ENCODE assay signal across 17 cellular contexts in the genomic region with DNA sequence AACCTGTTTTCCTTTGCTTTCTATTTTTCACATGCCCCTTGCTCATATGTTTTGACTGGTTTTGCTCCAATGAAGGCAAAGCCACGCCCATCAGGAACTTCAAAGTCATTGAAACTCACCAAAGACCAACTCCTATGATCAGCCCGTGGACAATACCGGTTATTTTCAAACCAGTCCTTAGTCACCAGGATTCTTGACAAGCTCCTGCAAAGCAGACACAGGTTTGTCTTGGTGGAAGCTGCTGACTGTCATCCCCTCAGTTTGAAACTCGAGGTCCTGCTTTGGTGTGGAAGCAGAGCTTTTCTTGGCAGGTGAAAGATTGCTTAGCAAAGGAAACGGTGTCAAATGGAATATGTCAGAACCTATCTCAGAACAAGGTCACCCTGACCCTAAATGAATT.
DNase-seq lines count a peak whose midpoint lies in the region; ATAC-seq and TF ChIP-seq lines count a peak whose summit lies in the region.
"Had no signal": no experiment of that assay in that cellular context is flagged by ENCODE, and none has a peak within 500 bp of the region (broad histone marks: within the 10 kb centered on the region; RNA-seq: fewer than 3 reads in every experiment).

No MANE protein-coding gene starts in this region.

- no peak for TF ChIP-seq EP300 in ovary (IDR thresholded peaks at IDR 0.05)

- 5 to 17% (median 7%) methylated on average over 5 of the region's 5 CpGs for WGBS in ovary, 3 donors

- no peaks in the 10 kb centered on the region for H3K9me3 ChIP-seq in ovary
- H3K9me3 ChIP-seq in vagina, result no peaks in the 10 kb centered on the region
- H3K9me3 ChIP-seq: A549 had no signal

- ATAC-seq in Right ventricle myocardium superior (ENCODE audit: poor library complexity), result peak; percentile 25
- no peak for ATAC-seq in left ventricle myocardium superior
- ATAC-seq: A549, GM12878 had no signal

- H3K27me3 Mint-ChIP-seq in activated T-helper 2 cell treated with anti-CD3 and anti-CD28 coated beads, Interferon-gamma antibody, Interleukin-2, Interleukin-4, amounts not matched to agents 10 μg/mL and 5 μg/mL and 100 μg/mL, durations not matched to agents 14 hours and 24 hours and 36 hours (ENCODE audit: low read depth), result no peaks in the 10 kb centered on the region
- H3K27me3 Mint-ChIP-seq in CD14-positive monocyte (ENCODE audit: low read depth in 3 of 3), result no peaks in the 10 kb centered on the region
- H3K27me3 Mint-ChIP-seq: CD4-positive, alpha-beta memory T cell had no signal

- no peaks in the 10 kb centered on the region for H3K36me3 ChIP-seq in ovary
- H3K36me3 ChIP-seq in vagina, result no peaks in the 10 kb centered on the region

- no peak overlapping the region for H3K27ac Mint-ChIP-seq in activated T-helper 2 cell treated with anti-CD3 and anti-CD28 coated beads, Interferon-gamma antibody, Interleukin-2, Interleukin-4, amounts not matched to agents 10 μg/mL and 5 μg/mL and 100 μg/mL, durations not matched to agents 14 hours and 24 hours and 36 hours
- no peak overlapping the region for H3K27ac Mint-ChIP-seq in CD14-positive monocyte
- H3K27ac Mint-ChIP-seq: CD4-positive, alpha-beta memory T cell had no signal

- intact Hi-C loops in Right ventricle myocardium superior (cut with DNase I) (no loop called here), left ventricle myocardium superior (cut with micrococcal nuclease) (no loop called here), ovary (cut with DNase I) (no loop called here), vagina (cut with DNase I) (no loop called here), CD14-positive monocyte (cut with micrococcal nuclease) (no loop called here)
- intact Hi-C loops in activated T-helper 2 cell treated with anti-CD3 and anti-CD28 coated beads, Interferon-gamma antibody, Interleukin-2, Interleukin-4, amounts not matched to agents 10 μg/mL and 5 μg/mL and 100 μg/mL, durations not matched to agents 14 hours and 24 hours and 36 hours (cut with micrococcal nuclease), result no loop called here

- H3K4me1 ChIP-seq in ovary (ENCODE audit: insufficient read depth) (no peaks in the 10 kb centered on the region), vagina (peaks cover 12% of the 10 kb centered on the region)
- H3K4me1 ChIP-seq: A549 had no signal

- TF ChIP-seq POLR2A in ovary (IDR thresholded peaks at IDR 0.05), result no peak
- TF ChIP-seq POLR2A in vagina (IDR thresholded peaks at IDR 0.05), result no peak

- H3K36me3 Mint-ChIP-seq in activated T-helper 2 cell treated with anti-CD3 and anti-CD28 coated beads, Interferon-gamma antibody, Interleukin-2, Interleukin-4, amounts not matched to agents 10 μg/mL and 5 μg/mL and 100 μg/mL, durations not matched to agents 14 hours and 24 hours and 36 hours (ENCODE audit: low read depth), result no peaks in the 10 kb centered on the region
- H3K36me3 Mint-ChIP-seq in CD14-positive monocyte, result no peaks in the 10 kb centered on the region
- H3K36me3 Mint-ChIP-seq: CD4-positive, alpha-beta memory T cell had no signal

- DNase-seq in Right ventricle myocardium superior (no peak), left ventricle myocardium superior (no peak), kidney tubule cell (ENCODE audit: low spot score) (peak; percentile 1), ovary (peak in 3 of 5 donors; percentile 31 to 57 (median 49)), vagina (ENCODE audit: extremely low spot score in 2 of 2) (no peak), CD14-positive monocyte (ENCODE audit: low spot score) (no peak)
- DNase-seq in stimulated activated CD4-positive, alpha-beta T cell treated with anti-CD3 and anti-CD28 coated beads, Interleukin-12 subunit alpha, Interleukin-12 subunit beta, amount 100 ng/mL, for 4 hours, result no peak
- DNase-seq in activated T-helper 2 cell treated with anti-CD3 and anti-CD28 coated beads, Interferon-gamma antibody, Interleukin-2, Interleukin-4, amounts not matched to agents 10 μg/mL and 5 μg/mL and 100 μg/mL, durations not matched to agents 14 hours and 24 hours and 36 hours (ENCODE audit: low spot score), result no peak
- DNase-seq: AML-193; Calu3; CD4-positive, alpha-beta memory T cell; DMS79 treated with DMSO at 0.1 percent for 48 hours; H9 had no signal

- H3K4me3 Mint-ChIP-seq in activated T-helper 2 cell treated with anti-CD3 and anti-CD28 coated beads, Interferon-gamma antibody, Interleukin-2, Interleukin-4, amounts not matched to agents 10 μg/mL and 5 μg/mL and 100 μg/mL, durations not matched to agents 14 hours and 24 hours and 36 hours (ENCODE audit: low read depth), result no peak overlapping the region
- H3K4me3 Mint-ChIP-seq in CD14-positive monocyte, result no peak overlapping the region
- H3K4me3 Mint-ChIP-seq: CD4-positive, alpha-beta memory T cell; H9 had no signal

- H3K4me1 Mint-ChIP-seq in activated T-helper 2 cell treated with anti-CD3 and anti-CD28 coated beads, Interferon-gamma antibody, Interleukin-2, Interleukin-4, amounts not matched to agents 10 μg/mL and 5 μg/mL and 100 μg/mL, durations not matched to agents 14 hours and 24 hours and 36 hours (ENCODE audit: low read depth), result no peaks in the 10 kb centered on the region
- no peaks in the 10 kb centered on the region for H3K4me1 Mint-ChIP-seq in CD14-positive monocyte
- H3K4me1 Mint-ChIP-seq: CD4-positive, alpha-beta memory T cell had no signal

- H3K9me3 Mint-ChIP-seq in activated T-helper 2 cell treated with anti-CD3 and anti-CD28 coated beads, Interferon-gamma antibody, Interleukin-2, Interleukin-4, amounts not matched to agents 10 μg/mL and 5 μg/mL and 100 μg/mL, durations not matched to agents 14 hours and 24 hours and 36 hours, result peaks cover 13% of the 10 kb centered on the region
- H3K9me3 Mint-ChIP-seq in CD14-positive monocyte, result peaks cover under 1 to 18% (median 7%) of the 10 kb centered on the region in 7 donors
- H3K9me3 Mint-ChIP-seq: H9 had no signal

- TF ChIP-seq CTCF in ovary (IDR thresholded peaks at IDR 0.05) (no peak), vagina (IDR thresholded peaks at IDR 0.05) (no peak), CD14-positive monocyte (IDR thresholded peaks at IDR 0.05) (no peak)

- H3K27ac ChIP-seq in ovary, result peak overlapping the region in 1 of 2 donors; percentile 34
- peak overlapping the region; percentile 8 for H3K27ac ChIP-seq in vagina
- H3K27ac ChIP-seq: 22Rv1, A549, C4-2B had no signal

- H3K4me3 ChIP-seq in ovary (peak overlapping the region; percentile 3), vagina (no peak overlapping the region)
- H3K4me3 ChIP-seq: A549, GM12878 had no signal

- H3K27me3 ChIP-seq in ovary, result no peaks in the 10 kb centered on the region
- no peaks in the 10 kb centered on the region for H3K27me3 ChIP-seq in vagina

Comparison
In these comparisons a context has a peak if more than half of its experiments do, and no peak if none do; other contexts are left out.
1. DNase-seq: peak in kidney tubule cell (single experiment) and ovary (3 of 5); none in Right ventricle myocardium superior (single experiment), left ventricle myocardium superior (single experiment), vagina (0 of 2), stimulated activated CD4-positive, alpha-beta T cell treated with anti-CD3 and anti-CD28 coated beads, Interleukin-12 subunit alpha, Interleukin-12 subunit beta, amount 100 ng/mL, for 4 hours (single experiment), activated T-helper 2 cell treated with anti-CD3 and anti-CD28 coated beads, Interferon-gamma antibody, Interleukin-2, Interleukin-4, amounts not matched to agents 10 μg/mL and 5 μg/mL and 100 μg/mL, durations not matched to agents 14 hours and 24 hours and 36 hours (single experiment) and CD14-positive monocyte (single experiment).